ENCODE assay signal across 17 cellular contexts in genomic region chr3:194310516-194310915, GRCh38. TPM values are rescaled to one million over a fixed set of nuclear protein-coding genes. Genes with fewer than 3 reads are reported as not detected.
DNase-seq lines count a peak whose midpoint lies in the region; ATAC-seq and TF ChIP-seq lines count a peak whose summit lies in the region.
"Had no signal": no experiment of that assay in that cellular context is flagged by ENCODE, and none has a peak within 500 bp of the region (broad histone marks: within the 10 kb centered on the region; RNA-seq: fewer than 3 reads in every experiment).

No MANE protein-coding gene starts in this region.

- H3K4me1 ChIP-seq in endodermal cell (ENCODE audit: control insufficient read depth, insufficient read depth, low read length) (peaks cover 11% of the 10 kb centered on the region), spleen (peaks cover 25 to 73% (median 51%) of the 10 kb centered on the region in 6 donors)

- H3K9me3 ChIP-seq in endodermal cell (ENCODE audit: control insufficient read depth, low read length) (no peaks in the 10 kb centered on the region), spleen (no peaks in the 10 kb centered on the region)
- H3K9me3 ChIP-seq: A549, BE2C had no signal

- H3K4me3 ChIP-seq in endodermal cell (ENCODE audit: low read length) (no peak overlapping the region), spleen (no peak overlapping the region)
- H3K4me3 ChIP-seq: A549, GM23248 had no signal

- TF ChIP-seq POLR2A in spleen (IDR thresholded peaks at IDR 0.05) = no peak

- H3K27ac Mint-ChIP-seq in endodermal cell (no peak overlapping the region), HFFc6 (no peak overlapping the region)

- peak; percentile 19 for DNase-seq in cardiac septum (ENCODE audit: low spot score)
- no peak for DNase-seq in Right ventricle myocardium superior
- DNase-seq in endodermal cell = peak; percentile 19
- peak; percentile 68 for DNase-seq in spleen
- no peak for DNase-seq in UCSD-AML1 (lab: John Stamatoyannopoulos, UW; ENCODE audit: unreplicated experiment)
- DNase-seq in HFFc6 = no peak
- DNase-seq: BE2C; CD4-positive, alpha-beta memory T cell; COR-L47; DMS153; DMS79 treated with DMSO at 0.1 percent for 48 hours; EL; GM23248 had no signal

- ATAC-seq in Right ventricle myocardium superior (ENCODE audit: poor library complexity) = no peak
- ATAC-seq: A549, HCT116 had no signal

- 92 to 93% methylated on average over 4 of the region's 4 CpGs for WGBS in endodermal cell (ENCODE audit: insufficient coverage in 1 of 2, insufficient read length in 1 of 2), 2 experiments
- WGBS in spleen, 5 donors = 79 to 91% (median 88%) methylated on average over 4 of the region's 4 CpGs

- no peaks in the 10 kb centered on the region for H3K9me3 Mint-ChIP-seq in endodermal cell
- H3K9me3 Mint-ChIP-seq in HFFc6 = no peaks in the 10 kb centered on the region
- H3K9me3 Mint-ChIP-seq: CD4-positive, alpha-beta memory T cell had no signal

- no peak overlapping the region for H3K9ac ChIP-seq in endodermal cell (ENCODE audit: extremely low read depth, low read length, poor library complexity, severe bottlenecking)
- H3K9ac ChIP-seq: GM23248 had no signal

- H3K4me1 Mint-ChIP-seq in endodermal cell (peaks cover 38% of the 10 kb centered on the region), HFFc6 (ENCODE audit: low read depth) (peaks cover 21% of the 10 kb centered on the region)

- TF ChIP-seq CTCF in endodermal cell (conservative IDR thresholded peaks at IDR 0.05) (no peak), spleen (IDR thresholded peaks at IDR 0.05 in 8 of 11, conservative IDR thresholded peaks at IDR 0.05 in 3 of 11) (no peak), HFFc6 (IDR thresholded peaks at IDR 0.05) (no peak)

- H3K27me3 ChIP-seq in endodermal cell (ENCODE audit: control insufficient read depth, insufficient read depth, low read length, poor library complexity, severe bottlenecking) (peaks cover 11% of the 10 kb centered on the region), spleen (replicated peaks in 1 of 7) (peaks cover 0 to 64% (median 3%) of the 10 kb centered on the region in 7 donors)
- H3K27me3 ChIP-seq: BE2C had no signal

- H3K4me3 Mint-ChIP-seq in endodermal cell (no peak overlapping the region), HFFc6 (no peak overlapping the region)
- H3K4me3 Mint-ChIP-seq: CD4-positive, alpha-beta memory T cell had no signal

- H3K27me3 Mint-ChIP-seq in endodermal cell (ENCODE audit: insufficient read depth) (peaks cover 10% of the 10 kb centered on the region), HFFc6 (ENCODE audit: insufficient read depth) (peaks cover 29% of the 10 kb centered on the region)
- H3K27me3 Mint-ChIP-seq: CD4-positive, alpha-beta memory T cell had no signal

- intact Hi-C loops in cardiac septum (cut with DNase I) = loop anchor here (10.0 kb wide), 1 partner anchor 336 kb away; no protein-coding TSS in a partner anchor
- intact Hi-C loops in Right ventricle myocardium superior (cut with DNase I) = loop anchor here (5.0 kb wide), 1 partner anchor 38 kb away; no protein-coding TSS in a partner anchor
- intact Hi-C loops in spleen (cut with DNase I; ENCODE audit: low total_unique reads) = loop anchor here (5.0 kb wide), 1 partner anchor 523 kb away; no protein-coding TSS in a partner anchor

- H3K36me3 Mint-ChIP-seq in endodermal cell (ENCODE audit: low read depth) (no peaks in the 10 kb centered on the region), HFFc6 (ENCODE audit: low read depth) (no peaks in the 10 kb centered on the region)
- H3K36me3 Mint-ChIP-seq: CD4-positive, alpha-beta memory T cell had no signal

- H3K36me3 ChIP-seq in endodermal cell (ENCODE audit: control insufficient read depth, insufficient read depth, low read length) (no peaks in the 10 kb centered on the region), spleen (no peaks in the 10 kb centered on the region)
- H3K36me3 ChIP-seq: BE2C had no signal

- H3K27ac ChIP-seq in endodermal cell (ENCODE audit: low read depth, low read length) (no peak overlapping the region), spleen (no peak overlapping the region)
- H3K27ac ChIP-seq: A549, C4-2B, GM23248 had no signal

RNA-seq across cellular contexts. Expression of gene CPN2, which starts 40.6 kb away (rescaled TPM):
- 0.35 TPM for total RNA-seq in cardiac septum
- 2.4 TPM for total RNA-seq in Right ventricle myocardium superior
- total RNA-seq in endodermal cell = under 1 TPM in 1 of 2 donors, not detected in 1; 0.22 TPM
- 0.11 TPM for polyA plus RNA-seq in endodermal cell (2013, experiment 1 of 2)
- polyA plus RNA-seq in endodermal cell (2013, experiment 2 of 2) = not detected
- 1 to 10 TPM in 1 of 7 donors, under 1 TPM in 6; 0.26 to 4.4 (median 0.47) TPM for total RNA-seq in spleen
- polyA plus RNA-seq in spleen = 1 to 10 TPM; 1.0 to 1.7 (median 1.2) TPM
- total RNA-seq in HFFc6 (2021; fragmentation: NEBNext Ultra II Directional; extraction: Animal tissue kit (Norgen Biotek cat#: 25700)) = under 1 TPM; 0.24 to 0.56 (median 0.35) TPM
- total RNA-seq: CD4-positive, alpha-beta memory T cell; GM23248 had no signal
- polyA plus RNA-seq: A549; AG04450; CD4-positive, alpha-beta memory T cell; GM23248 had no signal

RNA-seq across cellular contexts. Expression of gene LRRC15, which starts 59.0 kb away (rescaled TPM):
- 0.38 TPM for total RNA-seq in cardiac septum
- total RNA-seq in Right ventricle myocardium superior = 0.16 TPM
- total RNA-seq in endodermal cell = under 1 TPM in 1 of 2 donors, not detected in 1; 0.11 TPM
- polyA plus RNA-seq in endodermal cell (2013, experiment 1 of 2) = 0.07 TPM
- 0.25 TPM for polyA plus RNA-seq in endodermal cell (2013, experiment 2 of 2)
- 1 to 10 TPM in 1 of 7 donors, under 1 TPM in 5, not detected in 1; 0.09 to 1.1 (median 0.40) TPM for total RNA-seq in spleen
- polyA plus RNA-seq in spleen = under 1 TPM; 0.24 to 0.54 (median 0.35) TPM
- 100 to 1,000 TPM; 130 to 211 (median 176) TPM for total RNA-seq in HFFc6 (2021; fragmentation: NEBNext Ultra II Directional; extraction: Animal tissue kit (Norgen Biotek cat#: 25700))
- total RNA-seq: CD4-positive, alpha-beta memory T cell had no signal
- polyA plus RNA-seq: CD4-positive, alpha-beta memory T cell had no signal

Comparison
In these comparisons a context has a peak if more than half of its experiments do, and no peak if none do; other contexts are left out.
1. DNase-seq: peak in cardiac septum (single experiment), endodermal cell (single experiment) and spleen (single experiment); none in Right ventricle myocardium superior (single experiment), UCSD-AML1 (single experiment) and HFFc6 (single experiment).
2. RNA of gene LRRC15, which starts 59.0 kb away (total RNA-seq): 130 to 211 TPM in HFFc6; 0.38 TPM in cardiac septum (single experiment), 0.09 to 1.1 TPM in spleen, 0.16 TPM in Right ventricle myocardium superior (single experiment) and 0.11 TPM in endodermal cell; every median in the first group is over 10 times any median in the second.